Comparison of ENCODE assay signal across 20 cellular contexts in the genomic region with DNA sequence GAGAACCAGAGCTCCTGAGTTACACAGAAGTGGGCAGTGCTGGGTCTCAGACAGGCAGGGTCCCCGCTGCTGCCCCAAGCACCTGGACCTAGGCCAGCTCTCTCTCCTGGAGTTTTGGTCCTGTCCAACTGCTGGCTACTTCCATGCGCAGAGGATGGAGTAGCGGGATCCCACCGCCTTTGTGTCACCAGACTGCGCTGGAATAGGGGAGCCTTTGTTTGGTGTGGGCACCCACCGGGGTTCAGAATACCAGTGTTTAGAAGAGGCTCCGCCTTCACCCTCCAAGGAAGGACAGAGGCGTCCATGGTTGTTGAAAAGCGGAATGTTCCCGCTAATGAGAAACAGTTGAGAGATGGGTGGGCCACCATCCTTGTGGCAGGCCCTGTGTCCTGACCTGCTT.
DNase-seq lines count a peak whose midpoint lies in the region; ATAC-seq and TF ChIP-seq lines count a peak whose summit lies in the region.
"Had no signal": no experiment of that assay in that cellular context is flagged by ENCODE, and none has a peak within 500 bp of the region (broad histone marks: within the 10 kb centered on the region; RNA-seq: fewer than 3 reads in every experiment).

No MANE protein-coding gene starts in this region.

- no peaks in the 10 kb centered on the region; the same call in none of the 2 replicates for H3K27me3 Mint-ChIP-seq in H9 (ENCODE audit: low read depth)
- H3K27me3 Mint-ChIP-seq in activated naive CD4-positive, alpha-beta T cell treated with anti-CD3 and anti-CD28 coated beads, Interleukin-2, amount 10 ng/mL, durations not matched to agents 7 days and 5 days: no peaks in the 10 kb centered on the region
- H3K27me3 Mint-ChIP-seq: CD4-positive, alpha-beta memory T cell had no signal

- peaks cover 2% of the 10 kb centered on the region for H4K20me1 ChIP-seq in H9 (ENCODE audit: control insufficient read depth, insufficient read depth, insufficient read length)

- no peak overlapping the region for H3T11ph ChIP-seq in H9 (ENCODE audit: low read length)

- DNase-seq in D341Med (ENCODE audit: low spot score) (peak; percentile 4), H9 (peak; percentile 13), coronary artery (ENCODE audit: low spot score) (peak; percentile 17), NCI-H1105 (lab: John Stamatoyannopoulos, UW) (no peak)
- peak; percentile 13 for DNase-seq in stimulated activated CD8-positive, alpha-beta memory T cell treated with anti-CD3 and anti-CD28 coated beads, Interleukin-4, amount 100 ng/mL, for 48 hours
- no peak for DNase-seq in activated naive CD4-positive, alpha-beta T cell treated with anti-CD3 and anti-CD28 coated beads, Interleukin-2, amount 10 ng/mL, durations not matched to agents 7 days and 5 days
- DNase-seq: CD4-positive, alpha-beta memory T cell; COR-L47; KBM-7; MM.1S; NCI-H1417; NCI-H1694; NCI-H2029 treated with DMSO at 0.1 percent for 48 hours; NCI-H226; NCI-H510A; NCI-H69; Right ventricle myocardium superior; RPMI8226 had no signal

- no peak overlapping the region for H3K4me3 Mint-ChIP-seq in H9
- no peak overlapping the region for H3K4me3 Mint-ChIP-seq in activated naive CD4-positive, alpha-beta T cell treated with anti-CD3 and anti-CD28 coated beads, Interleukin-2, amount 10 ng/mL, durations not matched to agents 7 days and 5 days
- H3K4me3 Mint-ChIP-seq: CD4-positive, alpha-beta memory T cell had no signal

- H2BK20ac ChIP-seq in H9 (ENCODE audit: low read depth, low read length, poor library complexity, severe bottlenecking): no peak overlapping the region

- ATAC-seq in GM21737 (IDR thresholded peaks at IDR 0.05; ENCODE audit: unreplicated experiment): no peak
- ATAC-seq: HCT116 had no signal

- no peak overlapping the region for H3K9ac ChIP-seq in H9 (ENCODE audit: extremely low read depth, insufficient read length, low read length)

- no peak overlapping the region for H3K4me2 ChIP-seq in H9 (ENCODE audit: insufficient read depth, insufficient read length, low read length)

- H3K27me3 ChIP-seq in H9 (ENCODE audit: insufficient read depth, low read length): no peaks in the 10 kb centered on the region

- no peaks in the 10 kb centered on the region for H3K4me1 ChIP-seq in H9 (ENCODE audit: insufficient read depth, low read length)

- H2BK120ac ChIP-seq in H9 (ENCODE audit: low read depth, low read length, poor library complexity, severe bottlenecking): no peak overlapping the region

- H2AFZ ChIP-seq in H9 (ENCODE audit: low read length): no peak overlapping the region

- no peak overlapping the region for H2BK15ac ChIP-seq in H9 (ENCODE audit: low read depth, low read length)

- no peaks in the 10 kb centered on the region for H3K9me3 ChIP-seq in H9 (ENCODE audit: control insufficient read depth, low read depth, low read length)

- H3K79me1 ChIP-seq in H9 (ENCODE audit: insufficient read depth, low read depth, low read length, poor library complexity, severe bottlenecking): no peaks in the 10 kb centered on the region

- no peak overlapping the region for H3K4me3 ChIP-seq in coronary artery

- no peaks in the 10 kb centered on the region for H3K4me1 Mint-ChIP-seq in H9
- peaks cover 29% of the 10 kb centered on the region for H3K4me1 Mint-ChIP-seq in activated naive CD4-positive, alpha-beta T cell treated with anti-CD3 and anti-CD28 coated beads, Interleukin-2, amount 10 ng/mL, durations not matched to agents 7 days and 5 days

- CTCF ChIA-PET in activated naive CD4-positive, alpha-beta T cell treated with anti-CD3 and anti-CD28 coated beads, Interleukin-2, amount 10 ng/mL, durations not matched to agents 7 days and 5 days (lab: Charles Lee): interaction anchor here (0.8 kb wide), 1 partner anchor 10 kb away, joined by 3 read pairs; no protein-coding TSS in a partner anchor

- H3K4ac ChIP-seq in H9 (ENCODE audit: low read depth, low read length): no peak overlapping the region

- H4K5ac ChIP-seq in H9 (ENCODE audit: insufficient read length, low read depth, low read length): no peak overlapping the region

- H3K9me3 Mint-ChIP-seq in H9: no peaks in the 10 kb centered on the region
- no peaks in the 10 kb centered on the region for H3K9me3 Mint-ChIP-seq in activated naive CD4-positive, alpha-beta T cell treated with anti-CD3 and anti-CD28 coated beads, Interleukin-2, amount 10 ng/mL, durations not matched to agents 7 days and 5 days
- H3K9me3 Mint-ChIP-seq: CD4-positive, alpha-beta memory T cell had no signal

- no peak overlapping the region for H2AK5ac ChIP-seq in H9 (ENCODE audit: insufficient read length, low read length)

- TF ChIP-seq CTCF in H9 (conservative IDR thresholded peaks at IDR 0.05) (no peak), coronary artery (IDR thresholded peaks at IDR 0.05) (no peak)

- H2BK5ac ChIP-seq in H9 (ENCODE audit: insufficient read length, low read length): no peak overlapping the region

- no peak overlapping the region for H3K27ac Mint-ChIP-seq in H9
- H3K27ac Mint-ChIP-seq in activated naive CD4-positive, alpha-beta T cell treated with anti-CD3 and anti-CD28 coated beads, Interleukin-2, amount 10 ng/mL, durations not matched to agents 7 days and 5 days: no peak overlapping the region

- no peaks in the 10 kb centered on the region for H3K79me2 ChIP-seq in H9 (ENCODE audit: insufficient read depth, low read length)

- no peaks in the 10 kb centered on the region for H3K23me2 ChIP-seq in H9 (ENCODE audit: insufficient read length, low read depth, low read length, poor library complexity, severe bottlenecking)

- no peak overlapping the region for H2BK12ac ChIP-seq in H9 (ENCODE audit: insufficient read length, low read depth, low read length)

- no peak overlapping the region for H4K8ac ChIP-seq in H9 (replicated peaks; ENCODE audit: insufficient read length, low read depth, low read length)

- H3K14ac ChIP-seq in H9 (ENCODE audit: insufficient read depth, low read length): no peak overlapping the region

- H3K23ac ChIP-seq in H9 (ENCODE audit: insufficient read length, low read depth, low read length): no peak overlapping the region

- no peak overlapping the region for H3K56ac ChIP-seq in H9 (ENCODE audit: insufficient read length, low read depth, low read length)

- no CpG with 5 or more reads among the region's 10 CpGs for WGBS in H9 (ENCODE audit: extremely low coverage, insufficient read length, low lambda C conversion rate)

- no peaks in the 10 kb centered on the region; a peak in 1 of 7 replicates for H3K36me3 Mint-ChIP-seq in H9 (ENCODE audit: insufficient read depth in 1 of 3, low read depth in 3 of 3)
- H3K36me3 Mint-ChIP-seq in activated naive CD4-positive, alpha-beta T cell treated with anti-CD3 and anti-CD28 coated beads, Interleukin-2, amount 10 ng/mL, durations not matched to agents 7 days and 5 days: peaks cover 8% of the 10 kb centered on the region

- H3K18ac ChIP-seq in H9 (ENCODE audit: insufficient read length, low read depth, low read length): no peak overlapping the region

- no peak overlapping the region for H4K91ac ChIP-seq in H9 (ENCODE audit: insufficient read length, low read depth, low read length)

- H3K27ac ChIP-seq in H9 (ENCODE audit: insufficient read length, low read depth, low read length) (no peak overlapping the region), coronary artery (no peak overlapping the region)

Comparison
In these comparisons a context has a peak if more than half of its experiments do, and no peak if none do; other contexts are left out.
1. DNase-seq: peak in D341Med (single experiment), H9 (single experiment), coronary artery (single experiment) and stimulated activated CD8-positive, alpha-beta memory T cell treated with anti-CD3 and anti-CD28 coated beads, Interleukin-4, amount 100 ng/mL, for 48 hours (single experiment); none in activated naive CD4-positive, alpha-beta T cell treated with anti-CD3 and anti-CD28 coated beads, Interleukin-2, amount 10 ng/mL, durations not matched to agents 7 days and 5 days (single experiment) and NCI-H1105 (single experiment).